Comparison of ENCODE assay signal across 8 cellular contexts in genomic region chrX:85003655-85004244, GRCh38.
A peak's percentile ranks its signal among the peaks of the same experiment; 100 is the strongest.
DNase-seq lines count a peak whose midpoint lies in the region; ATAC-seq and TF ChIP-seq lines count a peak whose summit lies in the region.

Gene APOOL, plus strand, starts transcription at chrX:85003877. Its CDS starts 36 bp downstream, at chrX:85003913.

- H3K9me3 Mint-ChIP-seq in T-helper 2 cell treated with Interferon-gamma antibody and Interleukin-4, amounts not matched to agents 5 μg/mL and 100 μg/mL, for 36 hours = no peaks in the 10 kb centered on the region

- no peaks in the 10 kb centered on the region for H3K27me3 Mint-ChIP-seq in T-helper 2 cell treated with Interferon-gamma antibody and Interleukin-4, amounts not matched to agents 5 μg/mL and 100 μg/mL, for 36 hours (ENCODE audit: low read depth)

- ATAC-seq in GM18499 (IDR thresholded peaks at IDR 0.05; ENCODE audit: insufficient read depth, unreplicated experiment) (peak; percentile 91), HG02938 (IDR thresholded peaks at IDR 0.05; ENCODE audit: unreplicated experiment) (peak; percentile 95)

- in situ Hi-C loops in astrocyte of the cerebellum (cut with HindIII; ENCODE audit: low sequenced_read_pairs) = no loop called here

- no peaks in the 10 kb centered on the region for H3K36me3 Mint-ChIP-seq in T-helper 2 cell treated with Interferon-gamma antibody and Interleukin-4, amounts not matched to agents 5 μg/mL and 100 μg/mL, for 36 hours (ENCODE audit: low read depth)

- peak within 1 kb of the TSS; percentile 67 for H3K4me3 ChIP-seq in astrocyte of the cerebellum (ENCODE audit: low read depth, low read length)

- peak; percentile 64 for DNase-seq in NCI-H187 treated with DMSO at 0.1 percent for 48 hours (lab: John Stamatoyannopoulos, UW)
- DNase-seq in T-helper 2 cell treated with Interferon-gamma antibody and Interleukin-4, amounts not matched to agents 5 μg/mL and 100 μg/mL, for 36 hours (ENCODE audit: low spot score) = peak; percentile 79
- peak; percentile 80 for DNase-seq in astrocyte of the cerebellum (ENCODE audit: low read depth)
- DNase-seq in hippocampal formation (lab: John Stamatoyannopoulos, UW) = peak; percentile 72
- DNase-seq in retina = peak; percentile 80
- DNase-seq in cortex of kidney (lab: John Stamatoyannopoulos, UW) = no peak

- H3K4me3 Mint-ChIP-seq in T-helper 2 cell treated with Interferon-gamma antibody and Interleukin-4, amounts not matched to agents 5 μg/mL and 100 μg/mL, for 36 hours = peak within 1 kb of the TSS; percentile 87

- peaks cover 6% of the 10 kb centered on the region for H3K4me1 Mint-ChIP-seq in T-helper 2 cell treated with Interferon-gamma antibody and Interleukin-4, amounts not matched to agents 5 μg/mL and 100 μg/mL, for 36 hours (ENCODE audit: low read depth)

- no peak for TF ChIP-seq CTCF in astrocyte of the cerebellum (IDR thresholded peaks at IDR 0.05; ENCODE audit: low read depth, low read length, missing control alignments)

- H3K27ac Mint-ChIP-seq in T-helper 2 cell treated with Interferon-gamma antibody and Interleukin-4, amounts not matched to agents 5 μg/mL and 100 μg/mL, for 36 hours = peak within 1 kb of the TSS; percentile 80
